ENCODE assay signal across 21 cellular contexts in the genomic region with DNA sequence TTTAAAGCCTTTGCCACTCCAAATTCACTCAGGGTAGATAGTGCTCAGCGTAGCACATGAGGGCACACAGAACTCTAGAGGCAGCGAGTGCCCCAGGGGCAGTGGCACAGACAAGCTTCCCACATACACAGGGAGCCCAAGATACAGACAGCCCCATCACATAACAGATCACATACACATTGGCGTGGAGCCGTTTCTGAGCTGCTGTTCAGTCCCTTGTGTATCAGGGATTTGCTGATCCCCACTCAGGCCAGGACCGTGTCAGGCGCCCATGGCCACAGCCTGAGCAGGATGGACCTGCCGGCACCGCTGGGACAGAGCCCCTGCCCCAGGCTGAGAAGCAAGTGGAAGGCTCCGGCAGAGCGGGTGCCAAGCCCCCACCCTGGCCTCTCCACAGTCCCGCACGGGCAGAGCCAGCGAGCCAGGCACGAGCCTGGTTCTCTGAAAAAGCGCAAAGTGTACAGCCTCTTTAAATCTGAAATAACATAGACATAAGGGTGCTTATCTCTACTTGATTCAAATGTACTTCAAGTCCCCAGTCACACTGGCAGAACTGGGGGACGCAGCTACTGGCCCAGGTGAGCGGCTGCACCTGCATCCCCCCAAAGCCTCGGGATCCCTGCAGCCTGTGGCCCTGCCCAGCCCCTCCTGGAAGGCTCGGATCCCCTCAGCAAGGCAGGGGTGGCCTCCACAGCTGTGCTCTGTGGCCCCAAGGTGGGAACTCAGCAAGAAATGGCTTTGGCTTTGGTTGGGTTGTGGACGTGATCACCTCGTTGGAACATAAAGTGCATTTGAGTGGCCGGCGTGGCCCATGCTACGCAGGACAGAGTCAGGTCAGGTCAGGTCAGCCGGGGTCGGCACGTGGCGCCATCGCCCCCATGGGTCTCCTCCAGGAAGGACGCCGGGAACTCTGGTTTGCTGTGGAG.
"Had no signal": no experiment of that assay in that cellular context is flagged by ENCODE, and none has a peak within 500 bp of the region (broad histone marks: within the 10 kb centered on the region; RNA-seq: fewer than 3 reads in every experiment).

No MANE protein-coding gene starts in this region.

- ATAC-seq: activated CD8-positive, alpha-beta memory T cell treated with anti-CD3 and anti-CD28 coated beads, Interleukin-2, amount 10 ng/mL, durations not matched to agents 7 days and 5 days; activated CD8-positive, alpha-beta T cell treated with anti-CD3 and anti-CD28 coated beads for 36 hours; left lobe of liver; psoas muscle had no signal

- H3K9me3 ChIP-seq: psoas muscle, right atrium auricular region, thyroid gland had no signal

- H3K27ac Mint-ChIP-seq: activated CD4-positive, alpha-beta T cell treated with anti-CD3 and anti-CD28 coated beads, Interleukin-2, amount 10 ng/mL, durations not matched to agents 7 days and 5 days; activated CD8-positive, alpha-beta memory T cell treated with anti-CD3 and anti-CD28 coated beads, Interleukin-2, amount 10 ng/mL, durations not matched to agents 7 days and 5 days; activated CD8-positive, alpha-beta T cell treated with anti-CD3 and anti-CD28 coated beads for 36 hours; memory B cell; nephron; stimulated activated naive CD8-positive, alpha-beta T cell treated with anti-CD3 and anti-CD28 coated beads, Interleukin-15, Interleukin-2, amounts not matched to agents 100 ng/mL and 50 ng/mL, for 24 hours had no signal

- H3K4me1 ChIP-seq: psoas muscle, right atrium auricular region had no signal

- H3K27ac ChIP-seq: epithelial cell of prostate, psoas muscle, right atrium auricular region, thyroid gland, WERI-Rb-1 had no signal

- H3K4me3 ChIP-seq: psoas muscle, right atrium auricular region, thyroid gland had no signal

- H3K9me3 Mint-ChIP-seq: activated CD4-positive, alpha-beta T cell treated with anti-CD3 and anti-CD28 coated beads, Interleukin-2, amount 10 ng/mL, durations not matched to agents 7 days and 5 days; activated CD8-positive, alpha-beta T cell treated with anti-CD3 and anti-CD28 coated beads for 36 hours; memory B cell; nephron; stimulated activated naive CD8-positive, alpha-beta T cell treated with anti-CD3 and anti-CD28 coated beads, Interleukin-15, Interleukin-2, amounts not matched to agents 100 ng/mL and 50 ng/mL, for 24 hours had no signal

- H3K36me3 Mint-ChIP-seq: activated CD8-positive, alpha-beta memory T cell treated with anti-CD3 and anti-CD28 coated beads, Interleukin-2, amount 10 ng/mL, durations not matched to agents 7 days and 5 days; memory B cell had no signal

- H3K4me1 Mint-ChIP-seq: activated CD4-positive, alpha-beta T cell treated with anti-CD3 and anti-CD28 coated beads, Interleukin-2, amount 10 ng/mL, durations not matched to agents 7 days and 5 days; activated CD8-positive, alpha-beta memory T cell treated with anti-CD3 and anti-CD28 coated beads, Interleukin-2, amount 10 ng/mL, durations not matched to agents 7 days and 5 days; memory B cell; nephron had no signal

- H3K36me3 ChIP-seq: right atrium auricular region, thyroid gland, WERI-Rb-1 had no signal

- H3K27me3 Mint-ChIP-seq: activated CD4-positive, alpha-beta T cell treated with anti-CD3 and anti-CD28 coated beads, Interleukin-2, amount 10 ng/mL, durations not matched to agents 7 days and 5 days; activated CD8-positive, alpha-beta T cell treated with anti-CD3 and anti-CD28 coated beads for 36 hours; stimulated activated naive CD8-positive, alpha-beta T cell treated with anti-CD3 and anti-CD28 coated beads, Interleukin-15, Interleukin-2, amounts not matched to agents 100 ng/mL and 50 ng/mL, for 24 hours had no signal

- H3K27me3 ChIP-seq: right atrium auricular region, thyroid gland had no signal

- DNase-seq: activated CD4-positive, alpha-beta T cell treated with anti-CD3 and anti-CD28 coated beads, Interleukin-2, amount 10 ng/mL, durations not matched to agents 7 days and 5 days; activated CD4-positive, CD25-positive, alpha-beta regulatory T cell treated with anti-CD3 and anti-CD28 coated beads, Interleukin-2, amount 50 U/mL, for 72 hours; activated CD8-positive, alpha-beta memory T cell treated with anti-CD3 and anti-CD28 coated beads, Interleukin-2, amount 10 ng/mL, durations not matched to agents 7 days and 5 days; activated CD8-positive, alpha-beta T cell treated with anti-CD3 and anti-CD28 coated beads for 36 hours; activated naive CD4-positive, alpha-beta T cell treated with Interleukin-2 at 50 U/mL for 16 hours; amygdala; cortex of kidney; occipital lobe; stimulated activated CD4-positive, alpha-beta T cell treated with anti-CD3 and anti-CD28 coated beads, Interleukin-12 subunit alpha, Interleukin-12 subunit beta, amount 100 ng/mL, for 4 hours; stimulated activated CD4-positive, alpha-beta T cell treated with anti-CD3 and anti-CD28 coated beads, Interleukin-4, amount 100 ng/mL, for 4 hours; substantia nigra; T-helper 1 cell; thyroid gland; WERI-Rb-1 had no signal

- H3K4me3 Mint-ChIP-seq: activated CD4-positive, alpha-beta T cell treated with anti-CD3 and anti-CD28 coated beads, Interleukin-2, amount 10 ng/mL, durations not matched to agents 7 days and 5 days; activated CD8-positive, alpha-beta memory T cell treated with anti-CD3 and anti-CD28 coated beads, Interleukin-2, amount 10 ng/mL, durations not matched to agents 7 days and 5 days; activated CD8-positive, alpha-beta T cell treated with anti-CD3 and anti-CD28 coated beads for 36 hours; memory B cell; nephron; stimulated activated naive CD8-positive, alpha-beta T cell treated with anti-CD3 and anti-CD28 coated beads, Interleukin-15, Interleukin-2, amounts not matched to agents 100 ng/mL and 50 ng/mL, for 24 hours had no signal
